In genomic region chr17:76354317-76354729, GRCh38 we compare ENCODE assay signal across 8 cellular contexts. TPM values are rescaled to one million over a fixed set of nuclear protein-coding genes. Genes with fewer than 3 reads are reported as not detected.
DNase-seq lines count a peak whose midpoint lies in the region; ATAC-seq, FAIRE-seq and TF ChIP-seq lines count a peak whose summit lies in the region.

No MANE protein-coding gene starts in this region.

- TF ChIP-seq CTCF in A549 (IDR thresholded peaks at IDR 0.05) = no peak
- no peak for TF ChIP-seq CTCF in mammary epithelial cell (conservative IDR thresholded peaks at IDR 0.05 in 1 of 2, IDR thresholded peaks at IDR 0.05 in 1 of 2; ENCODE audit: extremely low read depth in 1 of 2, insufficient read depth in 1 of 2, low read depth in 1 of 2, low read length in 2 of 2)

- DNase-seq in A549 (ENCODE audit: low read depth in 1 of 2, low spot score in 1 of 2) (no peak), mammary epithelial cell (no peak), mesendoderm (no peak), NCI-H510A (lab: John Stamatoyannopoulos, UW) (no peak), hepatic stellate cell (ENCODE audit: low spot score) (no peak), SIG-M5 treated with dmso at 0.1 percent for 504 hours (lab: John Stamatoyannopoulos, UW; ENCODE audit: unreplicated experiment) (no peak)

- no peak overlapping the region for H4K5ac ChIP-seq in mesendoderm (ENCODE audit: low read length)

- FAIRE-seq in A549 (lab: Jason Lieb, UNC) = no peak

- H3K4me1 ChIP-seq in A549 = peaks cover 18% of the 10 kb centered on the region; the same call in 2 of the 3 replicates
- peaks cover 8% of the 10 kb centered on the region for H3K4me1 ChIP-seq in mammary epithelial cell (ENCODE audit: insufficient read depth, low read length)
- no peaks in the 10 kb centered on the region for H3K4me1 ChIP-seq in mesendoderm (ENCODE audit: control insufficient read depth, low read depth, low read length)

- no peaks in the 10 kb centered on the region for H4K20me1 ChIP-seq in mammary epithelial cell (ENCODE audit: insufficient read depth, low read length)

- no peak overlapping the region for H2AK5ac ChIP-seq in mesendoderm (ENCODE audit: low read length)

- WGBS in A549 (ENCODE audit: missing lambda C conversion rate) = 3% methylated on average over 18 of the region's 18 CpGs
- WGBS in mammary epithelial cell (ENCODE audit: low coverage, missing lambda C conversion rate) = 2% methylated on average over 6 of the region's 18 CpGs
- no CpG with 5 or more reads among the region's 18 CpGs for WGBS in mesendoderm (ENCODE audit: extremely low coverage, insufficient coverage, low lambda C conversion rate)

- peak overlapping the region; percentile 88 for H2AFZ ChIP-seq in mammary epithelial cell (ENCODE audit: low read depth, low read length)

- H3K56ac ChIP-seq in mesendoderm (ENCODE audit: low read length) = peak overlapping the region; percentile 97

- H4K8ac ChIP-seq in mesendoderm (ENCODE audit: low read depth, low read length) = no peak overlapping the region

- H3K79me1 ChIP-seq in mesendoderm (ENCODE audit: low read length) = peaks cover 4% of the 10 kb centered on the region

- TF ChIP-seq EP300 in A549 (IDR thresholded peaks at IDR 0.05) = no peak

- H3K4ac ChIP-seq in mesendoderm (ENCODE audit: low read depth, low read length) = no peak overlapping the region

- H3K27ac ChIP-seq in A549 (peak overlapping the region; percentile 93 to 97), mammary epithelial cell (ENCODE audit: insufficient read depth, low read depth, low read length) (peak overlapping the region; percentile 81), mesendoderm (ENCODE audit: low read depth, low read length) (no peak overlapping the region)

- H3K4me2 ChIP-seq in A549 (peak overlapping the region; percentile 82), mammary epithelial cell (ENCODE audit: insufficient read depth, low read depth, low read length) (peak overlapping the region; percentile 97), mesendoderm (ENCODE audit: low read length) (peak overlapping the region; percentile 83)

- intact Hi-C loops in mammary epithelial cell (cut with micrococcal nuclease) = loop anchor here (1.0 kb wide), 2 partner anchors 16 to 31 kb away; no protein-coding TSS in a partner anchor

- peak overlapping the region; percentile 83 for H3K4me3 ChIP-seq in A549
- H3K4me3 ChIP-seq in mammary epithelial cell (replicated peaks in 1 of 3; ENCODE audit: insufficient read depth in 1 of 3, low read depth in 2 of 3, low read length in 3 of 3) = peak overlapping the region; percentile 68 to 90 (median 72)
- peak overlapping the region; percentile 57 for H3K4me3 ChIP-seq in mesendoderm (ENCODE audit: low read length)

- H3K18ac ChIP-seq in mesendoderm (ENCODE audit: low read length) = peak overlapping the region; percentile 5

- H3K9ac ChIP-seq in mammary epithelial cell (ENCODE audit: insufficient read depth, low read length) (peak overlapping the region; percentile 62), mesendoderm (ENCODE audit: low read length) (peak overlapping the region; percentile 74)

- no peak overlapping the region for H2BK15ac ChIP-seq in mesendoderm (replicated peaks; ENCODE audit: low read depth)

- H3K27me3 ChIP-seq in mammary epithelial cell (ENCODE audit: insufficient read depth, low read length) = no peaks in the 10 kb centered on the region
- no peaks in the 10 kb centered on the region for H3K27me3 ChIP-seq in mesendoderm (ENCODE audit: insufficient read depth, low read length, poor library complexity)

- CTCF ChIA-PET in A549 (lab: Yijun Ruan, JAX) (interaction anchor here (0.6 to 29.4 kb wide), 11 partner anchors 10 to 152 kb away, joined by 3 to 899 read pairs (median 10); partner anchors contain the start of genes SPHK1 and UBE2O), mammary epithelial cell (lab: Charles Lee; ENCODE audit: low non-redundant PET) (interaction anchor here (0.6 kb wide), 2 partner anchors 16 to 354 kb away, joined by 3 read pairs; no protein-coding TSS in a partner anchor)

- H3K36me3 ChIP-seq in mammary epithelial cell (ENCODE audit: insufficient read depth, low read length) (no peaks in the 10 kb centered on the region), mesendoderm (ENCODE audit: control insufficient read depth, insufficient read depth, low read length) (no peaks in the 10 kb centered on the region)

- POLR2A ChIA-PET in A549 (lab: Yijun Ruan, JAX) = interaction anchor here (0.6 to 2.4 kb wide), 11 partner anchors 8 to 317 kb away, joined by 3 to 24 read pairs (median 6); partner anchors contain the start of genes SPHK1 and UBALD2

- H3K9me3 ChIP-seq in A549 (no peaks in the 10 kb centered on the region), mammary epithelial cell (replicated peaks; ENCODE audit: insufficient read depth, low read length) (no peaks in the 10 kb centered on the region)

- peaks cover 38% of the 10 kb centered on the region for H3K79me2 ChIP-seq in mammary epithelial cell (ENCODE audit: insufficient read depth, low read length)
- peaks cover 2% of the 10 kb centered on the region for H3K79me2 ChIP-seq in mesendoderm (ENCODE audit: control insufficient read depth, insufficient read depth, low read length)

- no peak overlapping the region for H3K23ac ChIP-seq in mesendoderm (ENCODE audit: low read length)

- peak; percentile 49 for TF ChIP-seq POLR2A in A549 (IDR thresholded peaks at IDR 0.05; ENCODE audit: low read length)

- H2BK5ac ChIP-seq in mesendoderm (ENCODE audit: low read length) = no peak overlapping the region

- TF ChIP-seq RAD21 in A549 (conservative IDR thresholded peaks at IDR 0.05 in 1 of 2, IDR thresholded peaks at IDR 0.05 in 1 of 2) = no peak

- no TSS peak for BruUV-seq in mammary epithelial cell (replicated peaks; lab: Mats Ljungman, UMichigan)

- peak in 1 of 2 experiments; percentile 14; a peak in 2 of 6 replicates for ATAC-seq in A549
- peak; percentile 1 for ATAC-seq in HG03432 (IDR thresholded peaks at IDR 0.05; ENCODE audit: unreplicated experiment)
- ATAC-seq in GM19023 (IDR thresholded peaks at IDR 0.05; ENCODE audit: unreplicated experiment) = no peak

- dilution Hi-C loops in mammary epithelial cell (cut with HindIII; ENCODE audit: low sequenced_read_pairs) = loop anchor here (5.0 kb wide), 1 partner anchor 42 kb away; no protein-coding TSS in a partner anchor

- no peak overlapping the region for H2BK120ac ChIP-seq in mesendoderm (ENCODE audit: low read depth, low read length)

- in situ Hi-C loops in mammary epithelial cell (cut with MboI; ENCODE audit: low sequenced_read_pairs in 2 of 2) = no loop called here

TF ChIP-seq in A549, 52 proteins besides CTCF, POLR2A, EP300 and RAD21:
- TF ChIP-seq CHD4 (IDR thresholded peaks at IDR 0.05; ENCODE audit: borderline replicate concordance) (no peak), SMC3 (IDR thresholded peaks at IDR 0.05) (no peak), NPAS2 (CRISPR knock-in tag; IDR thresholded peaks at IDR 0.05; ENCODE audit: borderline replicate concordance) (no peak), KDM5A (IDR thresholded peaks at IDR 0.05) (no peak), PHF8 (IDR thresholded peaks at IDR 0.05; ENCODE audit: borderline replicate concordance, low read depth) (peak; percentile 35; the same call in 1 of the 2 replicates)

RNA-seq across cellular contexts. Expression of gene PRPSAP1, which starts 0.6 kb away (rescaled TPM):
- polyA plus RNA-seq in A549 (2011; rRNA removed) (80.9 and 92.1 TPM in 2 replicates), A549 (2017; fragmentation: RNase III; extraction: RNeasy Plus Mini Kit Qiagen cat#74134 plus additional on column Dnase treatment) (61.9 to 63.7 TPM (median 63.3 TPM) in 3 replicates), mammary epithelial cell (70.3 TPM)
- polyA plus RNA-seq in A549 (2012; cell fraction: cytosol; rRNA removed) = 85.4 and 116 TPM in 2 replicates
- polyA plus RNA-seq in A549 (2012; cell fraction: nucleus; rRNA removed) = 82.9 and 108 TPM in 2 replicates
- 51.0 and 57.8 TPM in 2 replicates for polyA minus RNA-seq in A549 (2011; rRNA and poly(A)+ RNA removed)
- total RNA-seq in mammary epithelial cell = 10 to 100 TPM; 56.4 to 84.0 TPM
- 154 TPM for polyA minus RNA-seq in mammary epithelial cell
- polyA plus RNA-seq in mesendoderm (2013, experiment 1 of 2) = 23.1 TPM
- 22.2 TPM for polyA plus RNA-seq in mesendoderm (2013, experiment 2 of 2)

RNA-seq across cellular contexts. Expression of gene SPHK1, which starts 30.1 kb away (rescaled TPM):
- 4.6 and 4.7 TPM in 2 replicates for polyA plus RNA-seq in A549 (2011; rRNA removed)
- 16.5 and 17.2 TPM in 2 replicates for polyA plus RNA-seq in A549 (2012; cell fraction: cytosol; rRNA removed)
- polyA plus RNA-seq in A549 (2012; cell fraction: nucleus; rRNA removed) = 45.7 and 46.2 TPM in 2 replicates
- polyA plus RNA-seq in A549 (2017; fragmentation: RNase III; extraction: RNeasy Plus Mini Kit Qiagen cat#74134 plus additional on column Dnase treatment) = 11.8 to 14.9 TPM (median 13.0 TPM) in 3 replicates
- polyA minus RNA-seq in A549 (2011; rRNA and poly(A)+ RNA removed) = 1.4 and 3.2 TPM in 2 replicates
- total RNA-seq in mammary epithelial cell = 100 to 1,000 TPM; 150 to 240 TPM
- 121 TPM for polyA plus RNA-seq in mammary epithelial cell
- 50.6 TPM for polyA minus RNA-seq in mammary epithelial cell
- 0.44 TPM for polyA plus RNA-seq in mesendoderm (2013, experiment 1 of 2)
- 0.35 TPM for polyA plus RNA-seq in mesendoderm (2013, experiment 2 of 2)

RNA-seq across cellular contexts. Expression of gene QRICH2, which starts 46.2 kb away (rescaled TPM):
- polyA plus RNA-seq in A549 (2011; rRNA removed) = 0.57 and 0.86 TPM in 2 replicates
- 1.5 and 2.2 TPM in 2 replicates for polyA plus RNA-seq in A549 (2012; cell fraction: cytosol; rRNA removed)
- 12.3 and 14.6 TPM in 2 replicates for polyA plus RNA-seq in A549 (2012; cell fraction: nucleus; rRNA removed)
- 0.88 to 1.7 TPM (median 1.0 TPM) in 3 replicates for polyA plus RNA-seq in A549 (2017; fragmentation: RNase III; extraction: RNeasy Plus Mini Kit Qiagen cat#74134 plus additional on column Dnase treatment)
- polyA minus RNA-seq in A549 (2011; rRNA and poly(A)+ RNA removed) = 3.3 and 5.0 TPM in 2 replicates
- 1 to 10 TPM; 3.7 to 3.9 TPM for total RNA-seq in mammary epithelial cell
- polyA plus RNA-seq in mammary epithelial cell = 1.3 TPM
- 1.3 TPM for polyA minus RNA-seq in mammary epithelial cell
- 1.2 TPM for polyA plus RNA-seq in mesendoderm (2013, experiment 1 of 2)
- 1.3 TPM for polyA plus RNA-seq in mesendoderm (2013, experiment 2 of 2)
